Comparison of ENCODE assay signal across 8 cellular contexts in the genomic region with DNA sequence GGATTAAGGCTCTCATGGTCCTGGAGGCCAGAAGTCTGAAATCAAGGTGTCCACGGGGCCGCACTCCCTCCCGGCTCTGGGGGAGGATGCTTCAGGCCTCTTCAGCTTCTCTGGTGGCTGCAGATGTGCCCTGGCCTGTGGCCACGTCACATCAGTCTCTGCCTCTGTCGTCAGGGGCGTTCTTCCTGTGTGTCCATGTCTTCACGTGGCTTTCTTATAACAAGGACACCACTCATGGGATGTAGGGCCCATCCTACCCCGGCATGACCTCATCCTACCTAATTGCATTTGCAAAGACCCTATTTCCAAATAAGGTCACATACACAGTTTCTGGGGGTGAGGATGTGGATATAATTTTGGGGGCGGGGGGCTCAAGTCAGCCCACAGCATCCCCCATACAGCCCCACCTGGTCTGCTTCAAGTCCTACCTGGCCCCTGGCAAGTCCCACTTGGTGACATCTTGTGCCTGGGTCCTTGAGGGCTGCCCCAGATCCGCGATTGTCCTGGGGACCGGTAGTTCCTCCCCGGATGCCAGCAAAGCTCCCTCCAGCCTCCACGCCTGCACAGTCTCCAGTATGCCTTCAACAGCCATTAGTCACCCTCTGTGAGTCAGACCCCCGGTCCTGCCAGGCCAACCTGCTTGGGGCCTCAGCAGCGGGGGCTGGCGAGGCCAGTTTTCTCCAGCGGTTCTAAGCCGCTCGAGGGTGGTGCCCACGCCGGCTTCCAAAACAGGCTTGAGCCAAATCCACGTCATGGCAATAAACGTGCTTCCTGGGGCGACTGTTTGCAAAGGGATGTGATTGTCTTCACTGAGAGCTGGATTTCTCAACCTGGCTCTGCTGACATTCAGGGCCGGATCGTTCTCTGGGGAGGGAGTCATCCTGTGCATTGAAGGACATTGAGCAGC. TPM values are rescaled to one million over a fixed set of nuclear protein-coding genes. Genes with fewer than 3 reads are reported as not detected.
DNase-seq lines count a peak whose midpoint lies in the region; ATAC-seq and TF ChIP-seq lines count a peak whose summit lies in the region.

No MANE protein-coding gene starts in this region.

- in situ Hi-C loops in GM13977 (cut with MboI; ENCODE audit: low pct_unique_long_range_greater_than_20kb, low sequenced_read_pairs, unreplicated experiment) = no loop called here

- H3K4me3 ChIP-seq in heart right ventricle = peak overlapping the region in 3 of 10 donors; percentile 1 to 8 (median 8)

- H3K27me3 Mint-ChIP-seq in activated T-helper 17 cell treated with anti-CD3 and anti-CD28 coated beads, Interleukin-2, amount 50 U/mL, for 72 hours = no peaks in the 10 kb centered on the region
- no peaks in the 10 kb centered on the region for H3K27me3 Mint-ChIP-seq in progenitor cell of endocrine pancreas

- no peak overlapping the region for H3K4me3 Mint-ChIP-seq in activated T-helper 17 cell treated with anti-CD3 and anti-CD28 coated beads, Interleukin-2, amount 50 U/mL, for 72 hours
- no peak overlapping the region for H3K4me3 Mint-ChIP-seq in progenitor cell of endocrine pancreas (ENCODE audit: low read depth)

- TF ChIP-seq CTCF in heart right ventricle (IDR thresholded peaks at IDR 0.05) = no peak
- TF ChIP-seq CTCF in progenitor cell of endocrine pancreas (IDR thresholded peaks at IDR 0.05; ENCODE audit: unreplicated experiment) = no peak
- no peak for TF ChIP-seq CTCF in GM13977 (IDR thresholded peaks at IDR 0.05; ENCODE audit: extremely low read depth, insufficient read depth, missing control alignments)

- 36 to 37% methylated on average over 27 of the region's 27 CpGs for WGBS in heart right ventricle, 2 donors

- ATAC-seq in activated T-helper 17 cell treated with anti-CD3 and anti-CD28 coated beads, Interleukin-2, amount 50 U/mL, for 72 hours (replicated peaks) = peak; percentile 72
- ATAC-seq in heart right ventricle (peak; percentile 68 to 96 (median 88)), GM19395 (IDR thresholded peaks at IDR 0.05; ENCODE audit: unreplicated experiment) (no peak)

- H3K9me3 Mint-ChIP-seq in activated T-helper 17 cell treated with anti-CD3 and anti-CD28 coated beads, Interleukin-2, amount 50 U/mL, for 72 hours = no peaks in the 10 kb centered on the region
- H3K9me3 Mint-ChIP-seq in progenitor cell of endocrine pancreas (ENCODE audit: low read depth) = peaks cover 3% of the 10 kb centered on the region

- H3K4me1 ChIP-seq in heart right ventricle = peaks cover 5 to 78% (median 28%) of the 10 kb centered on the region in 9 donors

- intact Hi-C loops in heart right ventricle (cut with DNase I) = no loop called here

- no peak overlapping the region for H3K27ac Mint-ChIP-seq in activated T-helper 17 cell treated with anti-CD3 and anti-CD28 coated beads, Interleukin-2, amount 50 U/mL, for 72 hours
- H3K27ac Mint-ChIP-seq in progenitor cell of endocrine pancreas = peak overlapping the region; percentile 41

- peaks cover 0 to 66% (median 5%) of the 10 kb centered on the region in 9 donors for H3K36me3 ChIP-seq in heart right ventricle

- H3K36me3 Mint-ChIP-seq in activated T-helper 17 cell treated with anti-CD3 and anti-CD28 coated beads, Interleukin-2, amount 50 U/mL, for 72 hours (ENCODE audit: low read depth) = peaks cover 76% of the 10 kb centered on the region
- H3K36me3 Mint-ChIP-seq in progenitor cell of endocrine pancreas (ENCODE audit: insufficient read depth) = peaks cover 12% of the 10 kb centered on the region

- peaks cover 0 to 5% (median 0%) of the 10 kb centered on the region in 11 donors for H3K9me3 ChIP-seq in heart right ventricle

- peak overlapping the region; percentile 3 to 83 (median 73) for H3K27ac ChIP-seq in heart right ventricle

- H3K4me1 Mint-ChIP-seq in activated T-helper 17 cell treated with anti-CD3 and anti-CD28 coated beads, Interleukin-2, amount 50 U/mL, for 72 hours = peaks cover 23% of the 10 kb centered on the region
- no peaks in the 10 kb centered on the region for H3K4me1 Mint-ChIP-seq in progenitor cell of endocrine pancreas (ENCODE audit: low read depth)

- DNase-seq in Ammon's horn (ENCODE audit: low spot score) (peak; percentile 57), HT1080 (ENCODE audit: low read depth) (peak; percentile 99), heart right ventricle (peak; percentile 80 to 83), progenitor cell of endocrine pancreas (ENCODE audit: low spot score, unreplicated experiment) (no peak), NCI-H1105 treated with DMSO at 0.1 percent for 48 hours (lab: John Stamatoyannopoulos, UW) (no peak), GM13977 (ENCODE audit: low spot score) (no peak)

- H3K27me3 ChIP-seq in heart right ventricle = no peaks in the 10 kb centered on the region

RNA-seq across cellular contexts. Expression of gene MYO9B, which starts 32.2 kb away (rescaled TPM):
- 29.3 and 30.8 TPM in 2 replicates for total RNA-seq in HT1080 (2014; rRNA removed; shearing (Covaris generic))
- polyA plus RNA-seq in HT1080 (2015; cell fraction: cytosol; rRNA removed) = 20.3 and 21.4 TPM in 2 replicates
- 78.0 and 82.3 TPM in 2 replicates for polyA plus RNA-seq in HT1080 (2015; cell fraction: nucleus; rRNA removed)
- total RNA-seq in activated T-helper 17 cell treated with anti-CD3 and anti-CD28 coated beads, Interleukin-2, amount 50 U/mL, for 72 hours = 100 to 1,000 TPM; 149 to 152 TPM
- total RNA-seq in heart right ventricle (10 to 100 TPM; 19.9 to 55.0 (median 27.5) TPM), progenitor cell of endocrine pancreas (78.5 and 79.7 TPM in 2 replicates)
- polyA plus RNA-seq in heart right ventricle = 10 to 100 TPM; 27.9 to 55.2 TPM

RNA-seq across cellular contexts. Expression of gene HAUS8, which starts 32.5 kb away (rescaled TPM):
- 10.1 and 11.1 TPM in 2 replicates for total RNA-seq in HT1080 (2014; rRNA removed; shearing (Covaris generic))
- 10.9 and 14.2 TPM in 2 replicates for polyA plus RNA-seq in HT1080 (2015; cell fraction: cytosol; rRNA removed)
- polyA plus RNA-seq in HT1080 (2015; cell fraction: nucleus; rRNA removed) = 15.8 and 21.0 TPM in 2 replicates
- total RNA-seq in activated T-helper 17 cell treated with anti-CD3 and anti-CD28 coated beads, Interleukin-2, amount 50 U/mL, for 72 hours = 10 to 100 TPM; 26.0 to 35.2 TPM
- total RNA-seq in heart right ventricle = 1 to 10 TPM; 2.0 to 9.1 (median 4.7) TPM
- 10 to 100 TPM in 1 of 2 donors, 1 to 10 TPM in 1; 4.4 to 10.2 TPM for polyA plus RNA-seq in heart right ventricle
- 17.7 and 21.7 TPM in 2 replicates for total RNA-seq in progenitor cell of endocrine pancreas

Comparison
In these comparisons a context has a peak if more than half of its experiments do, and no peak if none do; other contexts are left out.
1. DNase-seq: peak in Ammon's horn (single experiment), HT1080 (single experiment) and heart right ventricle (2 of 2); none in progenitor cell of endocrine pancreas (single experiment), NCI-H1105 treated with DMSO at 0.1 percent for 48 hours (single experiment) and GM13977 (single experiment).